ENCODE assay signal across 8 cellular contexts in genomic region chr1:147225193-147225730, GRCh38. TPM values are rescaled to one million over a fixed set of nuclear protein-coding genes. Genes with fewer than 3 reads are reported as not detected.
A peak's percentile ranks its signal among the peaks of the same experiment; 100 is the strongest.
DNase-seq lines count a peak whose midpoint lies in the region; ATAC-seq and TF ChIP-seq lines count a peak whose summit lies in the region.

A gene with protein sequence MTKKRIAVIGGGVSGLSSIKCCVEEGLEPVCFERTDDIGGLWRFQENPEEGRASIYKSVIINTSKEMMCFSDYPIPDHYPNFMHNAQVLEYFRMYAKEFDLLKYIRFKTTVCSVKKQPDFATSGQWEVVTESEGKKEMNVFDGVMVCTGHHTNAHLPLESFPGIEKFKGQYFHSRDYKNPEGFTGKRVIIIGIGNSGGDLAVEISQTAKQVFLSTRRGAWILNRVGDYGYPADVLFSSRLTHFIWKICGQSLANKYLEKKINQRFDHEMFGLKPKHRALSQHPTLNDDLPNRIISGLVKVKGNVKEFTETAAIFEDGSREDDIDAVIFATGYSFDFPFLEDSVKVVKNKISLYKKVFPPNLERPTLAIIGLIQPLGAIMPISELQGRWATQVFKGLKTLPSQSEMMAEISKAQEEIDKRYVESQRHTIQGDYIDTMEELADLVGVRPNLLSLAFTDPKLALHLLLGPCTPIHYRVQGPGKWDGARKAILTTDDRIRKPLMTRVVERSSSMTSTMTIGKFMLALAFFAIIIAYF (minus strand): TSS chr1:147225339. CDS start chr1:147225029, 310 bp downstream.

- H3K4me1 Mint-ChIP-seq in osteocyte (ENCODE audit: unreplicated experiment) (peaks cover 15% of the 10 kb centered on the region), type B pancreatic cell (ENCODE audit: unreplicated experiment) (peaks cover 10% of the 10 kb centered on the region)

- H3K9me3 Mint-ChIP-seq in activated naive CD4-positive, alpha-beta T cell treated with anti-CD3 and anti-CD28 coated beads, Interleukin-2, amount 50 U/mL, for 72 hours, result no peaks in the 10 kb centered on the region
- H3K9me3 Mint-ChIP-seq in osteocyte (ENCODE audit: unreplicated experiment) (no peaks in the 10 kb centered on the region), type B pancreatic cell (no peaks in the 10 kb centered on the region)

- TF ChIP-seq CTCF in osteocyte (IDR thresholded peaks at IDR 0.05) (peak; percentile 21), type B pancreatic cell (conservative IDR thresholded peaks at IDR 0.05) (peak; percentile 54)

- ATAC-seq in GM18517 (IDR thresholded peaks at IDR 0.05; ENCODE audit: unreplicated experiment), result peak; percentile 36
- ATAC-seq in HG03354 (IDR thresholded peaks at IDR 0.05; ENCODE audit: poor library complexity, severe bottlenecking, unreplicated experiment), result peak; percentile 88
- peak; percentile 90 to 91 for ATAC-seq in activated naive CD4-positive, alpha-beta T cell treated with anti-CD3 and anti-CD28 coated beads, Interleukin-2, amount 50 U/mL, for 72 hours
- ATAC-seq in Right ventricle myocardium inferior, result peak; percentile 97

- peak within 1 kb of the TSS; percentile 74 to 90 for H3K27ac Mint-ChIP-seq in activated naive CD4-positive, alpha-beta T cell treated with anti-CD3 and anti-CD28 coated beads, Interleukin-2, amount 50 U/mL, for 72 hours
- H3K27ac Mint-ChIP-seq in osteocyte (ENCODE audit: unreplicated experiment) (peak within 1 kb of the TSS; percentile 92), type B pancreatic cell (peak within 1 kb of the TSS; percentile 58)

- H3K36me3 Mint-ChIP-seq in activated naive CD4-positive, alpha-beta T cell treated with anti-CD3 and anti-CD28 coated beads, Interleukin-2, amount 50 U/mL, for 72 hours, result no peaks in the 10 kb centered on the region
- no peaks in the 10 kb centered on the region for H3K36me3 Mint-ChIP-seq in osteocyte (ENCODE audit: unreplicated experiment)
- no peaks in the 10 kb centered on the region for H3K36me3 Mint-ChIP-seq in type B pancreatic cell

- peak; percentile 51 for DNase-seq in 8988T
- peak; percentile 63 for DNase-seq in RPMI8226
- DNase-seq in activated naive CD4-positive, alpha-beta T cell treated with anti-CD3 and anti-CD28 coated beads, Interleukin-2, amount 50 U/mL, for 72 hours (ENCODE audit: low spot score in 2 of 2), result peak in 1 of 2 donors; percentile 36
- peak; percentile 77 for DNase-seq in Right ventricle myocardium inferior (ENCODE audit: missing footprints)
- DNase-seq in osteocyte (ENCODE audit: extremely low spot score, unreplicated experiment), result no peak
- no peak for DNase-seq in type B pancreatic cell (ENCODE audit: extremely low spot score, unreplicated experiment)

- H3K27me3 Mint-ChIP-seq in osteocyte (ENCODE audit: unreplicated experiment), result no peaks in the 10 kb centered on the region
- H3K27me3 Mint-ChIP-seq in type B pancreatic cell, result peaks cover 13% of the 10 kb centered on the region

- intact Hi-C loops in Right ventricle myocardium inferior (cut with DNase I), result loop anchor here (5.0 kb wide), 1 partner anchor 53 kb away; the partner anchor contains the start of gene PRKAB2

- H3K4me3 Mint-ChIP-seq in osteocyte (ENCODE audit: unreplicated experiment), result peak within 1 kb of the TSS; percentile 91
- H3K4me3 Mint-ChIP-seq in type B pancreatic cell, result peak within 1 kb of the TSS; percentile 90

RNA-seq across cellular contexts. Expression of the gene that starts here (rescaled TPM):
- total RNA-seq in activated naive CD4-positive, alpha-beta T cell treated with anti-CD3 and anti-CD28 coated beads, Interleukin-2, amount 50 U/mL, for 72 hours, result under 1 TPM; 0.23 to 0.45 TPM
- total RNA-seq in Right ventricle myocardium inferior (8.2 TPM), osteocyte (1.8 and 2.2 TPM in 2 replicates), type B pancreatic cell (ENCODE audit: low replicate concordance) (2.4 and 3.8 TPM in 2 replicates)

Comparison
In these comparisons a context has a peak if more than half of its experiments do, and no peak if none do; other contexts are left out.
1. Peak in ATAC-seq in activated naive CD4-positive, alpha-beta T cell treated with anti-CD3 and anti-CD28 coated beads, Interleukin-2, amount 50 U/mL, for 72 hours; RNA of the gene not detected or under 1 TPM.
2. DNase-seq: peak in 8988T (single experiment), RPMI8226 (single experiment) and Right ventricle myocardium inferior (single experiment); none in osteocyte (single experiment) and type B pancreatic cell (single experiment).
3. ATAC-seq: peak in every context shown above with its lines; median percentile 97 in Right ventricle myocardium inferior; 90 in activated naive CD4-positive, alpha-beta T cell treated with anti-CD3 and anti-CD28 coated beads, Interleukin-2, amount 50 U/mL, for 72 hours; 88 in HG03354; 36 in GM18517.
4. Peak in every context shown above with its lines, with median percentiles within 50 percentile points of each other: H3K27ac Mint-ChIP-seq.